Comparison of ENCODE assay signal across 25 cellular contexts in genomic region chr5:157381746-157382145, GRCh38.
A peak's percentile ranks its signal among the peaks of the same experiment; 100 is the strongest.
DNase-seq lines count a peak whose midpoint lies in the region; ATAC-seq and TF ChIP-seq lines count a peak whose summit lies in the region.
"Had no signal": no experiment of that assay in that cellular context is flagged by ENCODE, and none has a peak within 500 bp of the region (broad histone marks: within the 10 kb centered on the region; RNA-seq: fewer than 3 reads in every experiment).

No MANE protein-coding gene starts in this region.

- no peak overlapping the region for H3K23ac ChIP-seq in trophoblast cell (ENCODE audit: low read length)

- H3K4me1 Mint-ChIP-seq in T-helper 1 cell treated with Interleukin-12 subunit alpha and Interleukin-12 subunit beta and Interleukin-4 antibody, amounts not matched to agents 30 μg/mL and 1 μg/mL, for 36 hours (ENCODE audit: low read depth): peaks cover 6% of the 10 kb centered on the region
- peaks cover 6 to 12% (median 8%) of the 10 kb centered on the region in 3 donors for H3K4me1 Mint-ChIP-seq in CD8-positive, alpha-beta memory T cell

- peak overlapping the region; percentile 92 for H3K18ac ChIP-seq in trophoblast cell (ENCODE audit: low read length)

- peak overlapping the region; percentile 97 for H2BK5ac ChIP-seq in trophoblast cell (ENCODE audit: low read depth, low read length, poor library complexity)

- no peaks in the 10 kb centered on the region for H3K9me3 Mint-ChIP-seq in T-helper 1 cell treated with Interleukin-12 subunit alpha and Interleukin-12 subunit beta and Interleukin-4 antibody, amounts not matched to agents 30 μg/mL and 1 μg/mL, for 36 hours
- H3K9me3 Mint-ChIP-seq in CD8-positive, alpha-beta memory T cell: no peaks in the 10 kb centered on the region
- H3K9me3 Mint-ChIP-seq: brain had no signal

- H3K4me2 ChIP-seq in trophoblast cell (ENCODE audit: low read length) (no peak overlapping the region), GM23248 (ENCODE audit: unreplicated experiment) (no peak overlapping the region)
- H3K4me2 ChIP-seq: smooth muscle cell had no signal

- H3K27ac ChIP-seq in CD8-positive, alpha-beta memory T cell (ENCODE audit: low read depth, low read length): no peak overlapping the region
- H3K27ac ChIP-seq in coronary artery (peak overlapping the region; percentile 76 to 92), trophoblast cell (ENCODE audit: low read depth, low read length) (peak overlapping the region; percentile 43), GM23248 (no peak overlapping the region)

- in situ Hi-C loops in GM23248 (cut with MboI): no loop called here

- peak overlapping the region; percentile 36 for H4K12ac ChIP-seq in trophoblast cell (ENCODE audit: low read depth, low read length)

- no peaks in the 10 kb centered on the region for H3K9me3 ChIP-seq in CD8-positive, alpha-beta memory T cell (ENCODE audit: low read length)
- H3K9me3 ChIP-seq in trophoblast cell (ENCODE audit: insufficient read depth, low read depth, low read length) (no peaks in the 10 kb centered on the region), GM23248 (ENCODE audit: low read depth) (no peaks in the 10 kb centered on the region)
- H3K9me3 ChIP-seq: Caco-2, colonic mucosa, Peyer's patch, uterus had no signal

- no peak overlapping the region for H3K9ac ChIP-seq in trophoblast cell (ENCODE audit: low read length)
- H3K9ac ChIP-seq in GM23248: no peak overlapping the region

- no peaks in the 10 kb centered on the region for H4K20me1 ChIP-seq in GM23248 (ENCODE audit: insufficient read depth)

- no peaks in the 10 kb centered on the region for H3K27me3 ChIP-seq in CD8-positive, alpha-beta memory T cell (ENCODE audit: insufficient read depth, low read length, poor library complexity, severe bottlenecking)
- H3K27me3 ChIP-seq in trophoblast cell (ENCODE audit: insufficient read depth, low read length) (no peaks in the 10 kb centered on the region), GM23248 (replicated peaks; ENCODE audit: insufficient read depth) (no peaks in the 10 kb centered on the region)
- H3K27me3 ChIP-seq: colonic mucosa, Peyer's patch, uterus had no signal

- ATAC-seq in GM21723 (IDR thresholded peaks at IDR 0.05; ENCODE audit: unreplicated experiment): no peak
- ATAC-seq: left lobe of liver had no signal

- peaks cover 81% of the 10 kb centered on the region for H3K36me3 ChIP-seq in CD8-positive, alpha-beta memory T cell (ENCODE audit: insufficient read depth, low read length)
- H3K36me3 ChIP-seq in trophoblast cell (ENCODE audit: control insufficient read depth in 1 of 2, insufficient read depth in 2 of 2, low read length in 2 of 2) (peaks cover 0 to 2% of the 10 kb centered on the region in 2 experiments), GM23248 (ENCODE audit: low read depth) (no peaks in the 10 kb centered on the region)
- H3K36me3 ChIP-seq: colonic mucosa, uterus had no signal

- H3K79me2 ChIP-seq in trophoblast cell (ENCODE audit: control insufficient read depth, insufficient read depth, low read length, poor library complexity): peaks cover 12% of the 10 kb centered on the region
- no peaks in the 10 kb centered on the region for H3K79me2 ChIP-seq in GM23248 (ENCODE audit: insufficient read depth)

- no peak overlapping the region for H3K4me3 ChIP-seq in CD8-positive, alpha-beta memory T cell (ENCODE audit: low read length)
- H3K4me3 ChIP-seq in coronary artery (no peak overlapping the region), trophoblast cell (ENCODE audit: low read depth, low read length) (no peak overlapping the region), GM23248 (no peak overlapping the region)
- H3K4me3 ChIP-seq: colonic mucosa, Peyer's patch, smooth muscle cell, uterus had no signal

- H2AFZ ChIP-seq in trophoblast cell (ENCODE audit: insufficient read depth, low read length, poor library complexity) (no peak overlapping the region), GM23248 (no peak overlapping the region)

- peaks cover 52% of the 10 kb centered on the region for H3K79me1 ChIP-seq in trophoblast cell (ENCODE audit: low read length)

- H2BK12ac ChIP-seq in trophoblast cell (ENCODE audit: low read length): peak overlapping the region; percentile 100

- no peak overlapping the region for H3K4me3 Mint-ChIP-seq in T-helper 1 cell treated with Interleukin-12 subunit alpha and Interleukin-12 subunit beta and Interleukin-4 antibody, amounts not matched to agents 30 μg/mL and 1 μg/mL, for 36 hours
- no peak overlapping the region for H3K4me3 Mint-ChIP-seq in CD8-positive, alpha-beta memory T cell
- H3K4me3 Mint-ChIP-seq: brain had no signal

- peak overlapping the region; percentile 98 for H4K91ac ChIP-seq in trophoblast cell (ENCODE audit: low read depth, low read length)

- H3K27me3 Mint-ChIP-seq in T-helper 1 cell treated with Interleukin-12 subunit alpha and Interleukin-12 subunit beta and Interleukin-4 antibody, amounts not matched to agents 30 μg/mL and 1 μg/mL, for 36 hours (ENCODE audit: low read depth): no peaks in the 10 kb centered on the region
- H3K27me3 Mint-ChIP-seq in CD8-positive, alpha-beta memory T cell: no peaks in the 10 kb centered on the region
- H3K27me3 Mint-ChIP-seq: brain had no signal

- H3K4me1 ChIP-seq in CD8-positive, alpha-beta memory T cell (ENCODE audit: insufficient read depth, low read length): no peaks in the 10 kb centered on the region
- H3K4me1 ChIP-seq in trophoblast cell (ENCODE audit: control insufficient read depth in 1 of 2, insufficient read depth in 2 of 2, low read length in 2 of 2): peaks cover 14 to 38% of the 10 kb centered on the region in 2 experiments
- peaks cover 31% of the 10 kb centered on the region for H3K4me1 ChIP-seq in GM23248 (ENCODE audit: insufficient read depth)
- H3K4me1 ChIP-seq: colonic mucosa, Peyer's patch had no signal

- peak overlapping the region; percentile 0 for H3K27ac Mint-ChIP-seq in T-helper 1 cell treated with Interleukin-12 subunit alpha and Interleukin-12 subunit beta and Interleukin-4 antibody, amounts not matched to agents 30 μg/mL and 1 μg/mL, for 36 hours
- peak overlapping the region in 7 of 8 donors; percentile 3 to 93 (median 45) for H3K27ac Mint-ChIP-seq in CD8-positive, alpha-beta memory T cell

- H4K8ac ChIP-seq in trophoblast cell (ENCODE audit: low read depth, low read length): peak overlapping the region; percentile 83

- H3F3A ChIP-seq in GM23248 (ENCODE audit: insufficient read depth): peaks cover 23% of the 10 kb centered on the region

- POLR2A ChIA-PET in CD8-positive, alpha-beta memory T cell (lab: Charles Lee): no interaction called here

- H2AK5ac ChIP-seq in trophoblast cell (ENCODE audit: low read length): peak overlapping the region; percentile 91

- peak overlapping the region; percentile 100 for H2BK120ac ChIP-seq in trophoblast cell (ENCODE audit: insufficient read depth, low read length, poor library complexity)

- no peak for TF ChIP-seq CTCF in coronary artery (IDR thresholded peaks at IDR 0.05)

- CTCF ChIA-PET in CD8-positive, alpha-beta memory T cell (lab: Charles Lee): no interaction called here

- no peak for DNase-seq in T-helper 1 cell
- no peak for DNase-seq in CD8-positive, alpha-beta memory T cell
- DNase-seq in coronary artery (ENCODE audit: low spot score): no peak
- no peak for DNase-seq in trophoblast cell
- DNase-seq in GM23248: no peak
- no peak for DNase-seq in activated effector memory CD4-positive, alpha-beta T cell treated with Interleukin-2 at 50 U/mL for 16 hours
- DNase-seq: 8988T; activated CD4-positive, CD25-positive, alpha-beta regulatory T cell; AML-193; Caco-2; colonic mucosa; HCEC 1CT; NCI-H1092 treated with DMSO at 0.1 percent for 48 hours; NCI-H2029 treated with DMSO at 0.1 percent for 48 hours; NCI-H446; NK-92 treated with Interleukin-12 subunit alpha and Interleukin-12 subunit beta, amount 100 ng/mL, for 24 hours; Peyer's patch; stimulated activated CD4-positive, alpha-beta T cell treated with anti-CD3 and anti-CD28 coated beads, Interleukin-2, amount 100 ng/mL, for 48 hours; T1000; uterus had no signal

- no CpG with 5 or more reads among the region's 4 CpGs for WGBS in trophoblast cell (ENCODE audit: extremely low coverage, insufficient coverage, insufficient read length)
- WGBS in GM23248 (ENCODE audit: low coverage in 1 of 2, low lambda C conversion rate in 2 of 2, missing lambda C conversion rate in 2 of 2), 2 experiments: 70 to 74% methylated on average over 4 of the region's 4 CpGs

- no peaks in the 10 kb centered on the region for H3K9me2 ChIP-seq in GM23248 (ENCODE audit: insufficient read depth)

- peak overlapping the region; percentile 98 for H3K14ac ChIP-seq in trophoblast cell (ENCODE audit: low read length)

- H3K4ac ChIP-seq in trophoblast cell (ENCODE audit: low read depth, low read length): peak overlapping the region; percentile 91

- H3K36me3 Mint-ChIP-seq in T-helper 1 cell treated with Interleukin-12 subunit alpha and Interleukin-12 subunit beta and Interleukin-4 antibody, amounts not matched to agents 30 μg/mL and 1 μg/mL, for 36 hours (ENCODE audit: low read depth): peaks cover 63% of the 10 kb centered on the region
- peaks cover 11 to 94% (median 26%) of the 10 kb centered on the region in 3 donors for H3K36me3 Mint-ChIP-seq in CD8-positive, alpha-beta memory T cell

Comparison
In these comparisons a context has a peak if more than half of its experiments do, and no peak if none do; other contexts are left out.
1. H3K27ac ChIP-seq: peak in coronary artery (2 of 2) and trophoblast cell (single experiment); none in CD8-positive, alpha-beta memory T cell (single experiment) and GM23248 (single experiment).